Comparison of ENCODE assay signal across 22 cellular contexts in the genomic region with DNA sequence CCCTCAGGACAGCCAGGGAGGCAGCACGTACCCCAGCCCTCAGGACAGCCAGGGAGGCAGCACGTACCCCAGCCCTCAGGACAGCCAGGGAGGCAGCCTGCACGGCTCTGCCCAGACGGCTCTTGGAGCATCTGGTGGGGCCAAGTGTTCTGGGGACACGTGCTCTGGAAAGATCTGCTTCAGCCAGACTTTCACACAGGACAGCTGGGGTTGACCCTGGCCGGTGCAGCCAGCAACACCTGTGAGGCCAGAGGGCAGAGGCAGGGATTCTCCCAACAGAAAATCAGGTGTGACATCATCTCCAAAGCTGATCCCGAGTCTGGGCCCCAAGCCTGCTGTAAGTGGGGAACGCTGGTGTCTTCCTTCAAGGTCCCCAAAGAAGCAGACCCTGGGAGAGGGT.
"Had no signal": no experiment of that assay in that cellular context is flagged by ENCODE, and none has a peak within 500 bp of the region (broad histone marks: within the 10 kb centered on the region; RNA-seq: fewer than 3 reads in every experiment).

No MANE protein-coding gene starts in this region.

- H3K4me3 ChIP-seq: coronary artery, dorsolateral prefrontal cortex had no signal

- ATAC-seq: activated CD4-positive, CD25-positive, alpha-beta regulatory T cell treated with anti-CD3 and anti-CD28 coated beads, Interleukin-2, amount 50 U/mL, for 24 hours; activated CD8-positive, alpha-beta T cell treated with anti-CD3 and anti-CD28 coated beads for 36 hours; activated T-cell treated with anti-CD3 and anti-CD28 coated beads, Interleukin-2, amount 50 U/mL, for 4 hours; activated T-helper 17 cell treated with anti-CD3 and anti-CD28 coated beads, Interleukin-2, amount 50 U/mL, for 72 hours; esophagus mucosa had no signal

- H3K27ac ChIP-seq: brain microvascular endothelial cell, coronary artery, dorsolateral prefrontal cortex had no signal

- DNase-seq: activated CD4-positive, alpha-beta T cell treated with anti-CD3 and anti-CD28 coated beads for 48 hours; activated CD4-positive, alpha-beta T cell treated with anti-CD3 and anti-CD28 coated beads, Interleukin-2, amount 50 U/mL, for 1 hour; activated CD4-positive, alpha-beta T cell treated with anti-CD3 and anti-CD28 coated beads, Interleukin-2, amount 50 U/mL, for 48 hours; activated CD8-positive, alpha-beta memory T cell treated with anti-CD3 and anti-CD28 coated beads for 24 hours; activated CD8-positive, alpha-beta T cell treated with anti-CD3 and anti-CD28 coated beads for 36 hours; activated effector memory CD4-positive, alpha-beta T cell treated with Interleukin-2 at 50 U/mL for 16 hours; activated gamma-delta T cell treated with Interleukin-2 at 50 U/mL for 16 hours; activated naive CD4-positive, alpha-beta T cell treated with anti-CD3 and anti-CD28 coated beads, Interleukin-2, amount 50 U/mL, for 16 hours; activated naive CD4-positive, alpha-beta T cell treated with Interleukin-2 at 50 U/mL for 16 hours; activated T-cell treated with anti-CD3 and anti-CD28 coated beads, Interleukin-2, amount 50 U/mL, for 4 hours; amniotic stem cell; anterior cingulate cortex; brain microvascular endothelial cell; dorsolateral prefrontal cortex; effector memory CD4-positive, alpha-beta T cell; endodermal cell; foreskin fibroblast; T-helper 2 cell had no signal

- H3K36me3 ChIP-seq: brain microvascular endothelial cell had no signal
